Comparison of ENCODE assay signal across 23 cellular contexts in the genomic region with DNA sequence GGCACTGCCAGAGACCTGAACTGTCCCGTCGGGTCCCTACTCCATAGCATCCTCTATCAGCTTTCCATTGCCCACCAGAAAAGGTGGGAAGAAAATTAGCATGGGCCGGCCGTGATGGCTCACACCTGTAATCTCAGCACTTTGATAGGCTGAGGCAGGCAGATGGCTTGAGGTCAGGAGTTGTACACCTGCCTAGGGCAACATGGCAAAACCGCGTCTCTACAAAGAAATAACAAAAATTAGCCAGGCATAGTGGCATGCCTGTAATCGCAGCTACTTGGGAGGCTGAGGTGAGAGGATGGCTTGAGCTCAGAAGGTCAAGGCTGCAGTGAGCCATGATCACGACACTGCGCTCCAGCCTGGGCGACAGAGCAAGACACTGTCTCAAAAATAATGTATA. TPM values are rescaled to one million over a fixed set of nuclear protein-coding genes. Genes with fewer than 3 reads are reported as not detected.
"Had no signal": no experiment of that assay in that cellular context is flagged by ENCODE, and none has a peak within 500 bp of the region (broad histone marks: within the 10 kb centered on the region; RNA-seq: fewer than 3 reads in every experiment).

No MANE protein-coding gene starts in this region.

- ATAC-seq: activated CD8-positive, alpha-beta memory T cell treated with anti-CD3 and anti-CD28 coated beads, Interleukin-2, amount 10 ng/mL, durations not matched to agents 7 days and 5 days; activated CD8-positive, alpha-beta T cell treated with anti-CD3 and anti-CD28 coated beads for 36 hours; body of pancreas; left cardiac atrium; mucosa of descending colon; T-helper 17 cell had no signal

- H3K36me3 ChIP-seq: esophagus muscularis mucosa, spleen, tibial artery had no signal

- H3K27ac ChIP-seq: body of pancreas, SK-N-MC, tibial artery had no signal

- H3K27me3 ChIP-seq: body of pancreas, esophagus muscularis mucosa, tibial artery had no signal

- H3K4me3 ChIP-seq: body of pancreas, esophagus muscularis mucosa, mucosa of descending colon, SK-N-MC, spleen, tibial artery had no signal

- DNase-seq: activated CD4-positive, alpha-beta T cell treated with anti-CD3 and anti-CD28 coated beads for 48 hours; activated CD4-positive, CD25-positive, alpha-beta regulatory T cell; activated CD8-positive, alpha-beta memory T cell treated with anti-CD3 and anti-CD28 coated beads, Interleukin-2, amount 10 ng/mL, durations not matched to agents 7 days and 5 days; activated CD8-positive, alpha-beta T cell treated with anti-CD3 and anti-CD28 coated beads for 36 hours; activated effector memory CD4-positive, alpha-beta T cell treated with anti-CD3 and anti-CD28 coated beads, Interleukin-2, amount 50 U/mL, for 16 hours; activated naive CD4-positive, alpha-beta T cell treated with anti-CD3 and anti-CD28 coated beads, Interleukin-2, amount 10 ng/mL, durations not matched to agents 7 days and 5 days; activated T-cell treated with anti-CD3 and anti-CD28 coated beads for 4 hours; amygdala; body of pancreas; central memory CD4-positive, alpha-beta T cell; left cardiac atrium; mesenchymal stem cell; mucosa of descending colon; occipital lobe; spleen; stimulated activated CD4-positive, alpha-beta T cell treated with anti-CD3 and anti-CD28 coated beads, Interleukin-4, amount 100 ng/mL, for 1 hour; stimulated activated naive CD4-positive, alpha-beta T cell; SW 1271; T-helper 17 cell; tibial artery had no signal

- H3K9me3 ChIP-seq: body of pancreas, esophagus muscularis mucosa, mucosa of descending colon, spleen, tibial artery had no signal

- FAIRE-seq: colon had no signal

RNA-seq across cellular contexts. Expression of gene SLC25A18, which starts 3.5 kb away (rescaled TPM):
- total RNA-seq: activated CD8-positive, alpha-beta memory T cell treated with anti-CD3 and anti-CD28 coated beads, Interleukin-2, amount 10 ng/mL, durations not matched to agents 7 days and 5 days; activated CD8-positive, alpha-beta T cell treated with anti-CD3 and anti-CD28 coated beads for 36 hours; T-helper 17 cell had no signal
